1 cellular context compared by ENCODE assay signal in the genomic region with DNA sequence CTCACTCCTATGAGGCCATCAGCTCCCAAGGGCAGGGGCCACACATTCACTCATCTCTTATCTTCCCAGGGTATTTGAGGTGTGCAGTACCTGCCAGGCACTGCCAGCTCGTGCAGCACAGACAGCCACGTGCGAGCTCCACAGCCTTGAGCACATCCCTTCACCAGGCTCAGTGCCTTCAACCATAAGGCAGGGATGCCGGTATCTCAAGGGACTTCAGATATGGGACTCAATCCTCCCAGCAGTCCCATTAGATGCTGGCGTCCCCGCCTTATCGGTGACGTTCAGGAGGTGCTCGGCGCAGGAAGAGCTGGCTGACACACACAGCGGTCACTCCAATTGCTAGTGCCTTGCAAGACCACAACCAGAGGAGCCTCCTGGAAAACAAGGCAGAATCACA.
TF ChIP-seq lines count a peak whose summit lies in the region.

No MANE protein-coding gene starts in this region.

TF ChIP-seq in H1, 55 proteins besides CTCF, POLR2A, EP300 and RAD21:
- TF ChIP-seq POLR2AphosphoS5 (IDR thresholded peaks at IDR 0.05; ENCODE audit: low read depth, low read length) (0 out of 2 replicates have a peak, but pooled peaks have one; percentile 10), SP1 (IDR thresholded peaks at IDR 0.05; ENCODE audit: low read depth, low read length) (no peak)
